2 cellular contexts compared by ENCODE assay signal in genomic region chr4:155339588-155339987, GRCh38.
A peak's percentile ranks its signal among the peaks of the same experiment; 100 is the strongest.
TF ChIP-seq lines count a peak whose summit lies in the region.

No MANE protein-coding gene starts in this region.

TF ChIP-seq in liver, 16 proteins besides CTCF, POLR2A, EP300 and RAD21 (continued from another document):
- TF ChIP-seq, protein P1, sequence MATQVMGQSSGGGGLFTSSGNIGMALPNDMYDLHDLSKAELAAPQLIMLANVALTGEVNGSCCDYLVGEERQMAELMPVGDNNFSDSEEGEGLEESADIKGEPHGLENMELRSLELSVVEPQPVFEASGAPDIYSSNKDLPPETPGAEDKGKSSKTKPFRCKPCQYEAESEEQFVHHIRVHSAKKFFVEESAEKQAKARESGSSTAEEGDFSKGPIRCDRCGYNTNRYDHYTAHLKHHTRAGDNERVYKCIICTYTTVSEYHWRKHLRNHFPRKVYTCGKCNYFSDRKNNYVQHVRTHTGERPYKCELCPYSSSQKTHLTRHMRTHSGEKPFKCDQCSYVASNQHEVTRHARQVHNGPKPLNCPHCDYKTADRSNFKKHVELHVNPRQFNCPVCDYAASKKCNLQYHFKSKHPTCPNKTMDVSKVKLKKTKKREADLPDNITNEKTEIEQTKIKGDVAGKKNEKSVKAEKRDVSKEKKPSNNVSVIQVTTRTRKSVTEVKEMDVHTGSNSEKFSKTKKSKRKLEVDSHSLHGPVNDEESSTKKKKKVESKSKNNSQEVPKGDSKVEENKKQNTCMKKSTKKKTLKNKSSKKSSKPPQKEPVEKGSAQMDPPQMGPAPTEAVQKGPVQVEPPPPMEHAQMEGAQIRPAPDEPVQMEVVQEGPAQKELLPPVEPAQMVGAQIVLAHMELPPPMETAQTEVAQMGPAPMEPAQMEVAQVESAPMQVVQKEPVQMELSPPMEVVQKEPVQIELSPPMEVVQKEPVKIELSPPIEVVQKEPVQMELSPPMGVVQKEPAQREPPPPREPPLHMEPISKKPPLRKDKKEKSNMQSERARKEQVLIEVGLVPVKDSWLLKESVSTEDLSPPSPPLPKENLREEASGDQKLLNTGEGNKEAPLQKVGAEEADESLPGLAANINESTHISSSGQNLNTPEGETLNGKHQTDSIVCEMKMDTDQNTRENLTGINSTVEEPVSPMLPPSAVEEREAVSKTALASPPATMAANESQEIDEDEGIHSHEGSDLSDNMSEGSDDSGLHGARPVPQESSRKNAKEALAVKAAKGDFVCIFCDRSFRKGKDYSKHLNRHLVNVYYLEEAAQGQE (IDR thresholded peaks at IDR 0.05) = no peak
- TF ChIP-seq GABPA (IDR thresholded peaks at IDR 0.05 in 1 of 2, conservative IDR thresholded peaks at IDR 0.05 in 1 of 2) (no peak), FOXA2 (IDR thresholded peaks at IDR 0.05) (peak; percentile 14)
TF ChIP-seq in liver: peak in this region for 2.

TF ChIP-seq in WTC11, 78 proteins besides CTCF, POLR2A, EP300 and RAD21 (continued from another document):
- TF ChIP-seq, protein P2, sequence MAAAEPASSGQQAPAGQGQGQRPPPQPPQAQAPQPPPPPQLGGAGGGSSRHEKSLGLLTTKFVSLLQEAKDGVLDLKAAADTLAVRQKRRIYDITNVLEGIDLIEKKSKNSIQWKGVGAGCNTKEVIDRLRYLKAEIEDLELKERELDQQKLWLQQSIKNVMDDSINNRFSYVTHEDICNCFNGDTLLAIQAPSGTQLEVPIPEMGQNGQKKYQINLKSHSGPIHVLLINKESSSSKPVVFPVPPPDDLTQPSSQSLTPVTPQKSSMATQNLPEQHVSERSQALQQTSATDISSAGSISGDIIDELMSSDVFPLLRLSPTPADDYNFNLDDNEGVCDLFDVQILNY (CRISPR knock-in tag; IDR thresholded peaks at IDR 0.05) = no peak
- TF ChIP-seq SMAD3 (CRISPR knock-in tag; IDR thresholded peaks at IDR 0.05; ENCODE audit: borderline replicate concordance) = no peak
- TF ChIP-seq RELA (CRISPR knock-in tag; IDR thresholded peaks at IDR 0.05; ENCODE audit: borderline replicate concordance) = no peak
- no peak for TF ChIP-seq ZNF317 (CRISPR knock-in tag; IDR thresholded peaks at IDR 0.05; ENCODE audit: borderline replicate concordance, low read depth)
- TF ChIP-seq NFYB (CRISPR knock-in tag; conservative IDR thresholded peaks at IDR 0.05; ENCODE audit: low read depth) = no peak
- TF ChIP-seq OVOL2 (CRISPR knock-in tag; IDR thresholded peaks at IDR 0.05; ENCODE audit: borderline replicate concordance) = no peak
- TF ChIP-seq GABPB1 (CRISPR knock-in tag; IDR thresholded peaks at IDR 0.05) = no peak
- no peak for TF ChIP-seq JUN (CRISPR knock-in tag; IDR thresholded peaks at IDR 0.05)
- TF ChIP-seq, protein P3, sequence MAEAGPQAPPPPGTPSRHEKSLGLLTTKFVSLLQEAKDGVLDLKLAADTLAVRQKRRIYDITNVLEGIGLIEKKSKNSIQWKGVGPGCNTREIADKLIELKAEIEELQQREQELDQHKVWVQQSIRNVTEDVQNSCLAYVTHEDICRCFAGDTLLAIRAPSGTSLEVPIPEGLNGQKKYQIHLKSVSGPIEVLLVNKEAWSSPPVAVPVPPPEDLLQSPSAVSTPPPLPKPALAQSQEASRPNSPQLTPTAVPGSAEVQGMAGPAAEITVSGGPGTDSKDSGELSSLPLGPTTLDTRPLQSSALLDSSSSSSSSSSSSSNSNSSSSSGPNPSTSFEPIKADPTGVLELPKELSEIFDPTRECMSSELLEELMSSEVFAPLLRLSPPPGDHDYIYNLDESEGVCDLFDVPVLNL (CRISPR knock-in tag; IDR thresholded peaks at IDR 0.05; ENCODE audit: borderline replicate concordance, low read depth) = no peak
- no peak for TF ChIP-seq NR2C2 (CRISPR knock-in tag; IDR thresholded peaks at IDR 0.05)
- no peak for TF ChIP-seq MYBL2 (CRISPR knock-in tag; IDR thresholded peaks at IDR 0.05)
- TF ChIP-seq, protein P4, sequence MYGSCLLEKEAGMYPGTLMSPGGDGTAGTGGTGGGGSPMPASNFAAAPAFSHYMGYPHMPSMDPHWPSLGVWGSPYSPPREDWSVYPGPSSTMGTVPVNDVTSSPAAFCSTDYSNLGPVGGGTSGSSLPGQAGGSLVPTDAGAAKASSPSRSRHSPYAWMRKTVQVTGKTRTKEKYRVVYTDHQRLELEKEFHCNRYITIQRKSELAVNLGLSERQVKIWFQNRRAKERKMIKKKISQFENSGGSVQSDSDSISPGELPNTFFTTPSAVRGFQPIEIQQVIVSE (CRISPR knock-in tag; IDR thresholded peaks at IDR 0.05; ENCODE audit: borderline replicate concordance) = no peak
- no peak for TF ChIP-seq ZNF219 (CRISPR knock-in tag; IDR thresholded peaks at IDR 0.05; ENCODE audit: borderline replicate concordance)
